8 cellular contexts compared by ENCODE assay signal in genomic region chr20:10611357-10611756, GRCh38.
A peak's percentile ranks its signal among the peaks of the same experiment; 100 is the strongest.
DNase-seq lines count a peak whose midpoint lies in the region; ATAC-seq and TF ChIP-seq lines count a peak whose summit lies in the region.
"Had no signal": no experiment of that assay in that cellular context is flagged by ENCODE, and none has a peak within 500 bp of the region (broad histone marks: within the 10 kb centered on the region; RNA-seq: fewer than 3 reads in every experiment).

No MANE protein-coding gene starts in this region.

- ATAC-seq in GM18502 (IDR thresholded peaks at IDR 0.05; ENCODE audit: poor library complexity, unreplicated experiment), result peak; percentile 94
- ATAC-seq in RWPE2 (ENCODE audit: low read depth), result peak; percentile 83
- peak in 7 of 8 donors; percentile 40 to 76 (median 69) for ATAC-seq in heart right ventricle
- peak in 1 of 2 donors; percentile 57 for ATAC-seq in upper lobe of left lung (ENCODE audit: low FRiP score in 2 of 2)
- no peak for ATAC-seq in HG03097 (IDR thresholded peaks at IDR 0.05; ENCODE audit: low FRiP score, unreplicated experiment)

- H3K36me3 ChIP-seq in RWPE2 (ENCODE audit: low read depth) (no peaks in the 10 kb centered on the region), heart right ventricle (peaks cover 0 to 5% (median 0%) of the 10 kb centered on the region in 9 donors), upper lobe of left lung (peaks cover 0 to 4% (median 0%) of the 10 kb centered on the region in 4 donors)

- TF ChIP-seq EP300 in upper lobe of left lung (IDR thresholded peaks at IDR 0.05), result no peak

- TF ChIP-seq CTCF in HFF-Myc (IDR thresholded peaks at IDR 0.05; ENCODE audit: low read depth, low read length, missing control alignments) (peak; percentile 53), RWPE2 (IDR thresholded peaks at IDR 0.05; ENCODE audit: poor library complexity, severe bottlenecking) (peak; percentile 43), heart right ventricle (IDR thresholded peaks at IDR 0.05) (peak; percentile 26 to 69 (median 57)), upper lobe of left lung (IDR thresholded peaks at IDR 0.05) (peak in 5 of 6 experiments; percentile 19 to 54 (median 47))

- H3K27ac ChIP-seq in RWPE2 (ENCODE audit: poor library complexity, severe bottlenecking), result no peak overlapping the region
- peak overlapping the region in 6 of 10 donors; percentile 39 to 90 (median 80) for H3K27ac ChIP-seq in heart right ventricle
- H3K27ac ChIP-seq in upper lobe of left lung, result no peak overlapping the region

- no peak overlapping the region for H3K4me3 ChIP-seq in HFF-Myc (replicated peaks; ENCODE audit: low read depth, low read length)
- no peak overlapping the region for H3K4me3 ChIP-seq in RWPE2 (ENCODE audit: severe bottlenecking)
- no peak overlapping the region for H3K4me3 ChIP-seq in heart right ventricle
- no peak overlapping the region for H3K4me3 ChIP-seq in upper lobe of left lung
- H3K4me3 ChIP-seq: lung had no signal

- H3K4me1 ChIP-seq in RWPE2 (ENCODE audit: insufficient read depth, poor library complexity, severe bottlenecking), result peaks cover 9% of the 10 kb centered on the region
- H3K4me1 ChIP-seq in heart right ventricle, result peaks cover 0 to 35% (median 23%) of the 10 kb centered on the region in 9 donors
- H3K4me1 ChIP-seq in upper lobe of left lung, result peaks cover 0 to 7% (median 0%) of the 10 kb centered on the region in 4 donors

- H3K9me3 ChIP-seq in RWPE2 (ENCODE audit: severe bottlenecking) (no peaks in the 10 kb centered on the region), heart right ventricle (no peaks in the 10 kb centered on the region), upper lobe of left lung (no peaks in the 10 kb centered on the region)

- 44 to 50% methylated on average over 1 of the region's 1 CpG for WGBS in heart right ventricle, 2 donors
- WGBS in upper lobe of left lung, 2 donors, result 77% methylated on average over 1 of the region's 1 CpG; no CpG with 5 or more reads in 1 of the 2 donors

- no peak for DNase-seq in HFF-Myc (ENCODE audit: extremely low read depth, low read depth)
- no peak for DNase-seq in RWPE2 (ENCODE audit: low spot score)
- peak; percentile 48 to 70 for DNase-seq in heart right ventricle
- no peak for DNase-seq in upper lobe of left lung
- DNase-seq in stimulated activated CD4-positive, alpha-beta T cell treated with anti-CD3 and anti-CD28 coated beads, Interleukin-4, amount 100 ng/mL, for 24 hours, result no peak

- TF ChIP-seq POLR2A in upper lobe of left lung (IDR thresholded peaks at IDR 0.05), result no peak

- intact Hi-C loops in heart right ventricle (cut with DNase I), result loop anchor here in 1 of 10 donors (5.0 kb wide), 1 partner anchor 661 kb away; no protein-coding TSS in a partner anchor

- H3K27me3 ChIP-seq in RWPE2 (ENCODE audit: insufficient read depth, poor library complexity, severe bottlenecking), result no peaks in the 10 kb centered on the region
- no peaks in the 10 kb centered on the region for H3K27me3 ChIP-seq in heart right ventricle
- no peaks in the 10 kb centered on the region for H3K27me3 ChIP-seq in upper lobe of left lung

Comparison
In these comparisons a context has a peak if more than half of its experiments do, and no peak if none do; other contexts are left out.
1. DNase-seq: peak in heart right ventricle (2 of 2); none in HFF-Myc (single experiment), RWPE2 (single experiment), upper lobe of left lung (0 of 2) and stimulated activated CD4-positive, alpha-beta T cell treated with anti-CD3 and anti-CD28 coated beads, Interleukin-4, amount 100 ng/mL, for 24 hours (single experiment).
2. H3K27ac ChIP-seq: peak in heart right ventricle (6 of 10); none in RWPE2 (single experiment) and upper lobe of left lung (0 of 4).
3. Peak in every context shown above with its lines, with median percentiles within 50 percentile points of each other: CTCF ChIP-seq.